3 cellular contexts compared by ENCODE assay signal in the genomic region with DNA sequence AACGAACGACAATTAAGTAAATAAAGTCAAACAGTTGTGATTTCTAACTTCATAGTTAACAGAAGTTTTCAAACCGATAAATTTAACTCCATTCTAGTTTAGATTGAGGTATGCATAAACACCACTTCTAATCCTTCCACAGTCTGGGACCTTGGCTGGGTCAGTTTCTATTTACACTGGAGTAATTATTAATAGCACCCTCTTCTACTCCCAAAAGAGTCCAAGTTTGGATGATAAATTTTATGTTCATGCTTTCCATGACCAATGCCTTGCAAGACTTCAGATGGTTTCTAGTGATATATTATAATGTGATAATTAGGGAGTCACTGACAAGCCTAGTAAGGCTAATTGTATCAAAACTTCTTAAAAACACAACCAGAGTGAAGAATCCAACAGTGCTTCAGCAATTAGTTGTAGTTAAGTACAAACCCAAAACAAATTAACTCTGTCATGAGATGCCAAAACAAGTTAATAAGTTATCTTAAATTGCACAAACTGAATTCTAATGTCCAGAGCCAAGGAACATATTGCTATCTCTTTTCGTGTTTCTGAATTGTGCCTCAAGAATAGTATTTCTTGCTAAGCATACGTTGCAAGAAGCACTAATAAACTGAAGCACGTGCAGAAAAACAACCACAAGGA.
A peak's percentile ranks its signal among the peaks of the same experiment; 100 is the strongest.
TF ChIP-seq lines count a peak whose summit lies in the region.

No MANE protein-coding gene starts in this region.

TF ChIP-seq in liver, 16 proteins besides CTCF, POLR2A, EP300 and RAD21:
- TF ChIP-seq NR2F2 (IDR thresholded peaks at IDR 0.05) (no peak), YY1 (IDR thresholded peaks at IDR 0.05) (peak; percentile 15), RXRA (IDR thresholded peaks at IDR 0.05) (peak; percentile 25 to 50), SP1 (IDR thresholded peaks at IDR 0.05) (peak; percentile 78), GABPA (IDR thresholded peaks at IDR 0.05 in 1 of 2, conservative IDR thresholded peaks at IDR 0.05 in 1 of 2) (no peak), HNF4G (IDR thresholded peaks at IDR 0.05) (no peak), TAF1 (conservative IDR thresholded peaks at IDR 0.05) (no peak), FOXA1 (IDR thresholded peaks at IDR 0.05) (peak; percentile 59), JUND (IDR thresholded peaks at IDR 0.05) (peak; percentile 22 to 49), FOXA2 (IDR thresholded peaks at IDR 0.05) (peak; percentile 75), HNF4A (conservative IDR thresholded peaks at IDR 0.05) (peak; percentile 57 to 63), EGR1 (IDR thresholded peaks at IDR 0.05; ENCODE audit: low read depth in 2 of 2) (no peak)
- TF ChIP-seq, protein P1, sequence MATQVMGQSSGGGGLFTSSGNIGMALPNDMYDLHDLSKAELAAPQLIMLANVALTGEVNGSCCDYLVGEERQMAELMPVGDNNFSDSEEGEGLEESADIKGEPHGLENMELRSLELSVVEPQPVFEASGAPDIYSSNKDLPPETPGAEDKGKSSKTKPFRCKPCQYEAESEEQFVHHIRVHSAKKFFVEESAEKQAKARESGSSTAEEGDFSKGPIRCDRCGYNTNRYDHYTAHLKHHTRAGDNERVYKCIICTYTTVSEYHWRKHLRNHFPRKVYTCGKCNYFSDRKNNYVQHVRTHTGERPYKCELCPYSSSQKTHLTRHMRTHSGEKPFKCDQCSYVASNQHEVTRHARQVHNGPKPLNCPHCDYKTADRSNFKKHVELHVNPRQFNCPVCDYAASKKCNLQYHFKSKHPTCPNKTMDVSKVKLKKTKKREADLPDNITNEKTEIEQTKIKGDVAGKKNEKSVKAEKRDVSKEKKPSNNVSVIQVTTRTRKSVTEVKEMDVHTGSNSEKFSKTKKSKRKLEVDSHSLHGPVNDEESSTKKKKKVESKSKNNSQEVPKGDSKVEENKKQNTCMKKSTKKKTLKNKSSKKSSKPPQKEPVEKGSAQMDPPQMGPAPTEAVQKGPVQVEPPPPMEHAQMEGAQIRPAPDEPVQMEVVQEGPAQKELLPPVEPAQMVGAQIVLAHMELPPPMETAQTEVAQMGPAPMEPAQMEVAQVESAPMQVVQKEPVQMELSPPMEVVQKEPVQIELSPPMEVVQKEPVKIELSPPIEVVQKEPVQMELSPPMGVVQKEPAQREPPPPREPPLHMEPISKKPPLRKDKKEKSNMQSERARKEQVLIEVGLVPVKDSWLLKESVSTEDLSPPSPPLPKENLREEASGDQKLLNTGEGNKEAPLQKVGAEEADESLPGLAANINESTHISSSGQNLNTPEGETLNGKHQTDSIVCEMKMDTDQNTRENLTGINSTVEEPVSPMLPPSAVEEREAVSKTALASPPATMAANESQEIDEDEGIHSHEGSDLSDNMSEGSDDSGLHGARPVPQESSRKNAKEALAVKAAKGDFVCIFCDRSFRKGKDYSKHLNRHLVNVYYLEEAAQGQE (IDR thresholded peaks at IDR 0.05) = no peak
- TF ChIP-seq, protein P2, sequence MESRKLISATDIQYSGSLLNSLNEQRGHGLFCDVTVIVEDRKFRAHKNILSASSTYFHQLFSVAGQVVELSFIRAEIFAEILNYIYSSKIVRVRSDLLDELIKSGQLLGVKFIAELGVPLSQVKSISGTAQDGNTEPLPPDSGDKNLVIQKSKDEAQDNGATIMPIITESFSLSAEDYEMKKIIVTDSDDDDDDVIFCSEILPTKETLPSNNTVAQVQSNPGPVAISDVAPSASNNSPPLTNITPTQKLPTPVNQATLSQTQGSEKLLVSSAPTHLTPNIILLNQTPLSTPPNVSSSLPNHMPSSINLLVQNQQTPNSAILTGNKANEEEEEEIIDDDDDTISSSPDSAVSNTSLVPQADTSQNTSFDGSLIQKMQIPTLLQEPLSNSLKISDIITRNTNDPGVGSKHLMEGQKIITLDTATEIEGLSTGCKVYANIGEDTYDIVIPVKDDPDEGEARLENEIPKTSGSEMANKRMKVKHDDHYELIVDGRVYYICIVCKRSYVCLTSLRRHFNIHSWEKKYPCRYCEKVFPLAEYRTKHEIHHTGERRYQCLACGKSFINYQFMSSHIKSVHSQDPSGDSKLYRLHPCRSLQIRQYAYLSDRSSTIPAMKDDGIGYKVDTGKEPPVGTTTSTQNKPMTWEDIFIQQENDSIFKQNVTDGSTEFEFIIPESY (IDR thresholded peaks at IDR 0.05) = peak; percentile 8
- TF ChIP-seq, protein P3, sequence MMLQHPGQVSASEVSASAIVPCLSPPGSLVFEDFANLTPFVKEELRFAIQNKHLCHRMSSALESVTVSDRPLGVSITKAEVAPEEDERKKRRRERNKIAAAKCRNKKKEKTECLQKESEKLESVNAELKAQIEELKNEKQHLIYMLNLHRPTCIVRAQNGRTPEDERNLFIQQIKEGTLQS (IDR thresholded peaks at IDR 0.05) = peak; percentile 9
- TF ChIP-seq, protein P4, sequence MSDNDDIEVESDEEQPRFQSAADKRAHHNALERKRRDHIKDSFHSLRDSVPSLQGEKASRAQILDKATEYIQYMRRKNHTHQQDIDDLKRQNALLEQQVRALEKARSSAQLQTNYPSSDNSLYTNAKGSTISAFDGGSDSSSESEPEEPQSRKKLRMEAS (IDR thresholded peaks at IDR 0.05) = no peak

TF ChIP-seq in HepG2, 621 proteins besides CTCF, POLR2A, EP300 and RAD21 (continues in another document):
- TF ChIP-seq, protein P5, sequence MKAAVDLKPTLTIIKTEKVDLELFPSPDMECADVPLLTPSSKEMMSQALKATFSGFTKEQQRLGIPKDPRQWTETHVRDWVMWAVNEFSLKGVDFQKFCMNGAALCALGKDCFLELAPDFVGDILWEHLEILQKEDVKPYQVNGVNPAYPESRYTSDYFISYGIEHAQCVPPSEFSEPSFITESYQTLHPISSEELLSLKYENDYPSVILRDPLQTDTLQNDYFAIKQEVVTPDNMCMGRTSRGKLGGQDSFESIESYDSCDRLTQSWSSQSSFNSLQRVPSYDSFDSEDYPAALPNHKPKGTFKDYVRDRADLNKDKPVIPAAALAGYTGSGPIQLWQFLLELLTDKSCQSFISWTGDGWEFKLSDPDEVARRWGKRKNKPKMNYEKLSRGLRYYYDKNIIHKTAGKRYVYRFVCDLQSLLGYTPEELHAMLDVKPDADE (CRISPR knock-in tag; IDR thresholded peaks at IDR 0.05) = no peak
- TF ChIP-seq SUZ12 (IDR thresholded peaks at IDR 0.05; ENCODE audit: low read depth, low read length) = no peak
- no peak for TF ChIP-seq RARA (CRISPR knock-in tag; IDR thresholded peaks at IDR 0.05)
- TF ChIP-seq ZBTB1 (CRISPR knock-in tag; IDR thresholded peaks at IDR 0.05; ENCODE audit: borderline replicate concordance) = no peak
- TF ChIP-seq ADNP (CRISPR knock-in tag; IDR thresholded peaks at IDR 0.05) = no peak
- no peak for TF ChIP-seq ELF4 (CRISPR knock-in tag; IDR thresholded peaks at IDR 0.05; ENCODE audit: borderline replicate concordance)
- TF ChIP-seq ZNF749 (CRISPR knock-in tag; IDR thresholded peaks at IDR 0.05; ENCODE audit: borderline replicate concordance) = no peak
- no peak for TF ChIP-seq ZBTB3 (CRISPR knock-in tag; IDR thresholded peaks at IDR 0.05; ENCODE audit: borderline replicate concordance, low read depth)
- TF ChIP-seq, protein P6, sequence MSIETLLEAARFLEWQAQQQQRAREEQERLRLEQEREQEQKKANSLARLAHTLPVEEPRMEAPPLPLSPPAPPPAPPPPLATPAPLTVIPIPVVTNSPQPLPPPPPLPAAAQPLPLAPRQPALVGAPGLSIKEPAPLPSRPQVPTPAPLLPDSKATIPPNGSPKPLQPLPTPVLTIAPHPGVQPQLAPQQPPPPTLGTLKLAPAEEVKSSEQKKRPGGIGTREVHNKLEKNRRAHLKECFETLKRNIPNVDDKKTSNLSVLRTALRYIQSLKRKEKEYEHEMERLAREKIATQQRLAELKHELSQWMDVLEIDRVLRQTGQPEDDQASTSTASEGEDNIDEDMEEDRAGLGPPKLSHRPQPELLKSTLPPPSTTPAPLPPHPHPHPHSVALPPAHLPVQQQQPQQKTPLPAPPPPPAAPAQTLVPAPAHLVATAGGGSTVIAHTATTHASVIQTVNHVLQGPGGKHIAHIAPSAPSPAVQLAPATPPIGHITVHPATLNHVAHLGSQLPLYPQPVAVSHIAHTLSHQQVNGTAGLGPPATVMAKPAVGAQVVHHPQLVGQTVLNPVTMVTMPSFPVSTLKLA (IDR thresholded peaks at IDR 0.05) = no peak
- TF ChIP-seq CCAR2 (optimal IDR thresholded peaks at IDR 0.05; ENCODE audit: low read depth, low read length) = no peak
- TF ChIP-seq KDM1A (CRISPR knock-in tag; IDR thresholded peaks at IDR 0.05) = no peak

TF ChIP-seq in GM12878, 131 proteins besides CTCF, POLR2A, EP300 and RAD21:
- TF ChIP-seq ZZZ3 (IDR thresholded peaks at IDR 0.05; ENCODE audit: control insufficient read depth, insufficient read length, low read depth) = no peak
- TF ChIP-seq, protein P2 (IDR thresholded peaks at IDR 0.05) = no peak
